Comparison of ENCODE assay signal across 26 cellular contexts in genomic region chr5:134989291-134989830, GRCh38. TPM values are rescaled to one million over a fixed set of nuclear protein-coding genes. Genes with fewer than 3 reads are reported as not detected.
DNase-seq lines count a peak whose midpoint lies in the region; ATAC-seq, FAIRE-seq and TF ChIP-seq lines count a peak whose summit lies in the region.
"Had no signal": no experiment of that assay in that cellular context is flagged by ENCODE, and none has a peak within 500 bp of the region (broad histone marks: within the 10 kb centered on the region; RNA-seq: fewer than 3 reads in every experiment).

No MANE protein-coding gene starts in this region.

- ATAC-seq in GM12878, result no peak
- ATAC-seq: left lobe of liver, sciatic nerve had no signal

- no peak for TF ChIP-seq RAD21 in GM12878 (IDR thresholded peaks at IDR 0.05; ENCODE audit: insufficient read depth, low read depth, low read length)

- no peak overlapping the region for H3K4me2 ChIP-seq in GM23248 (ENCODE audit: unreplicated experiment)
- no peak overlapping the region for H3K4me2 ChIP-seq in GM12878 (ENCODE audit: control insufficient read depth, insufficient read depth)
- H3K4me2 ChIP-seq in MM.1S (ENCODE audit: low read depth, low read length), result no peak overlapping the region

- peak; percentile 31 for FAIRE-seq in GM12878 (lab: Jason Lieb, UNC)
- FAIRE-seq: islet of Langerhans had no signal

- no peaks in the 10 kb centered on the region for H3F3A ChIP-seq in GM23248 (ENCODE audit: insufficient read depth)
- no peaks in the 10 kb centered on the region for H3F3A ChIP-seq in MM.1S (ENCODE audit: insufficient read depth, low read length)

- RAD21 ChIA-PET in GM12878 (lab: Charles Lee; ENCODE audit: unreplicated experiment), result no interaction called here

- H3K79me2 ChIP-seq in GM23248 (ENCODE audit: insufficient read depth) (no peaks in the 10 kb centered on the region), GM12878 (ENCODE audit: control insufficient read depth, insufficient read depth, low read length) (no peaks in the 10 kb centered on the region), MM.1S (ENCODE audit: low read length) (no peaks in the 10 kb centered on the region)

- no peak overlapping the region for H3K9ac ChIP-seq in GM23248
- H3K9ac ChIP-seq in GM12878 (ENCODE audit: control insufficient read depth, insufficient read depth, low read length), result no peak overlapping the region
- H3K9ac ChIP-seq in MM.1S (ENCODE audit: low read length), result no peak overlapping the region

- H3K27ac ChIP-seq in GM23248 (no peak overlapping the region), GM12878 (ENCODE audit: control insufficient read depth, insufficient read depth) (no peak overlapping the region), MM.1S (ENCODE audit: low read length) (no peak overlapping the region)
- H3K27ac ChIP-seq: tibial artery had no signal

- SMC1A ChIA-PET in GM12878 (lab: Charles Lee; ENCODE audit: uncharacterized antibody, unreplicated experiment), result no interaction called here

- H4K20me1 ChIP-seq in GM23248 (ENCODE audit: insufficient read depth), result no peaks in the 10 kb centered on the region
- no peaks in the 10 kb centered on the region for H4K20me1 ChIP-seq in GM12878 (ENCODE audit: control insufficient read depth, insufficient read depth)
- H4K20me1 ChIP-seq in MM.1S (ENCODE audit: insufficient read depth, low read length), result no peaks in the 10 kb centered on the region

- 54 to 61% methylated on average over 3 of the region's 3 CpGs for WGBS in GM23248 (ENCODE audit: low coverage in 1 of 2, low lambda C conversion rate in 2 of 2, missing lambda C conversion rate in 2 of 2), 2 experiments
- WGBS in GM12878 (ENCODE audit: insufficient coverage, insufficient replicate concordance, low lambda C conversion rate, missing lambda C conversion rate), result 59% methylated on average over 3 of the region's 3 CpGs

- H3K27me3 Mint-ChIP-seq in activated naive CD4-positive, alpha-beta T cell treated with anti-CD3 and anti-CD28 coated beads for 36 hours (ENCODE audit: low read depth), result no peaks in the 10 kb centered on the region

- CTCF ChIA-PET in GM12878 (lab: Yijun Ruan, JAX), result no interaction called here
- CTCF ChIA-PET in activated naive CD4-positive, alpha-beta T cell treated with anti-CD3 and anti-CD28 coated beads for 36 hours (lab: Charles Lee), result no interaction called here

- no peak for TF ChIP-seq POLR2A in GM12878 (IDR thresholded peaks at IDR 0.05; ENCODE audit: low read depth, low read length)

- H3K36me3 Mint-ChIP-seq in activated naive CD4-positive, alpha-beta T cell treated with anti-CD3 and anti-CD28 coated beads for 36 hours (ENCODE audit: low read depth), result no peaks in the 10 kb centered on the region
- H3K36me3 Mint-ChIP-seq: brain, memory B cell had no signal

- H3K27me3 ChIP-seq in GM23248 (replicated peaks; ENCODE audit: insufficient read depth) (peaks cover 3% of the 10 kb centered on the region), GM12878 (replicated peaks in 1 of 2; ENCODE audit: control insufficient read depth in 2 of 2, insufficient read depth in 2 of 2, low read length in 1 of 2) (no peaks in the 10 kb centered on the region), MM.1S (replicated peaks; ENCODE audit: insufficient read depth, low read length) (no peaks in the 10 kb centered on the region)
- H3K27me3 ChIP-seq: tibial artery had no signal

- in situ Hi-C loops in GM23248 (cut with MboI), result no loop called here
- in situ Hi-C loops in GM12878 (cut with MboI), result no loop called here

- no peak overlapping the region for H3K4me3 ChIP-seq in GM23248
- no peak overlapping the region for H3K4me3 ChIP-seq in GM12878
- no peak overlapping the region for H3K4me3 ChIP-seq in fibroblast of villous mesenchyme (ENCODE audit: low read depth, low read length)
- no peak overlapping the region for H3K4me3 ChIP-seq in MM.1S (ENCODE audit: low read length)
- H3K4me3 ChIP-seq: HAP-1, tibial artery had no signal

- H3K4me3 Mint-ChIP-seq in activated naive CD4-positive, alpha-beta T cell treated with anti-CD3 and anti-CD28 coated beads for 36 hours, result no peak overlapping the region
- H3K4me3 Mint-ChIP-seq: brain, memory B cell had no signal

- H3K36me3 ChIP-seq in GM23248 (ENCODE audit: low read depth) (no peaks in the 10 kb centered on the region), GM12878 (ENCODE audit: control insufficient read depth in 2 of 2, insufficient read depth in 2 of 2, low read length in 1 of 2) (no peaks in the 10 kb centered on the region), MM.1S (replicated peaks; ENCODE audit: insufficient read depth, low read length) (no peaks in the 10 kb centered on the region)
- H3K36me3 ChIP-seq: HAP-1, tibial artery had no signal

- POLR2A ChIA-PET in GM12878 (lab: Charles Lee), result no interaction called here

- no peaks in the 10 kb centered on the region for H3K9me3 ChIP-seq in GM23248 (ENCODE audit: low read depth)
- H3K9me3 ChIP-seq in GM12878 (replicated peaks; ENCODE audit: control insufficient read depth, insufficient read depth, low read length), result no peaks in the 10 kb centered on the region; the same call in 2 of the 3 replicates
- no peaks in the 10 kb centered on the region for H3K9me3 ChIP-seq in MM.1S (replicated peaks; ENCODE audit: insufficient read depth, low read length)
- H3K9me3 ChIP-seq: HAP-1, tibial artery had no signal

- H3K4me1 Mint-ChIP-seq in activated naive CD4-positive, alpha-beta T cell treated with anti-CD3 and anti-CD28 coated beads for 36 hours (ENCODE audit: low read depth), result peaks cover 7% of the 10 kb centered on the region
- H3K4me1 Mint-ChIP-seq: brain had no signal

- DNase-seq in GM23248 (peak; percentile 4), GM12878 (ENCODE audit: low read depth, low spot score) (no peak), fibroblast of villous mesenchyme (ENCODE audit: low read depth) (peak; percentile 61), COR-L47 (lab: John Stamatoyannopoulos, UW) (no peak), MM.1S (no peak), NCI-H1694 (lab: John Stamatoyannopoulos, UW) (no peak)
- no peak for DNase-seq in activated naive CD4-positive, alpha-beta T cell treated with anti-CD3 and anti-CD28 coated beads for 36 hours
- DNase-seq: activated CD4-positive, alpha-beta T cell treated with anti-CD3 and anti-CD28 coated beads, Interleukin-2, amount 50 U/mL, for 48 hours; activated CD4-positive, CD25-positive, alpha-beta regulatory T cell treated with anti-CD3 and anti-CD28 coated beads, Interleukin-2, amount 50 U/mL, for 72 hours; activated gamma-delta T cell treated with Interleukin-2 at 50 U/mL for 16 hours; activated T-cell treated with anti-CD3 and anti-CD28 coated beads, Interleukin-2, amount 50 U/mL, for 48 hours; glutamatergic neuron; Karpas-422; NCI-H1417 treated with DMSO at 0.1 percent for 48 hours; NCI-H2107; Right ventricle myocardium superior; stimulated activated CD4-positive, alpha-beta T cell treated with anti-CD3 and anti-CD28 coated beads, Interleukin-4, amount 100 ng/mL, for 1 hour; tibial artery had no signal

- no peaks in the 10 kb centered on the region for H3K9me2 ChIP-seq in GM23248 (ENCODE audit: insufficient read depth)
- no peaks in the 10 kb centered on the region for H3K9me2 ChIP-seq in MM.1S (replicated peaks; ENCODE audit: insufficient read depth, low read length)

- no peaks in the 10 kb centered on the region for H3K9me3 Mint-ChIP-seq in activated naive CD4-positive, alpha-beta T cell treated with anti-CD3 and anti-CD28 coated beads for 36 hours
- H3K9me3 Mint-ChIP-seq: memory B cell had no signal

- TF ChIP-seq CTCF in GM12878 (IDR thresholded peaks at IDR 0.05 in 2 of 3, conservative IDR thresholded peaks at IDR 0.05 in 1 of 3; ENCODE audit: control insufficient read depth in 2 of 3, extremely low read depth in 1 of 3, insufficient read depth in 1 of 3, low read depth in 3 of 3, low read length in 3 of 3), result no peak
- no peak for TF ChIP-seq CTCF in fibroblast of villous mesenchyme (IDR thresholded peaks at IDR 0.05; ENCODE audit: insufficient read depth, low read depth, low read length)
- TF ChIP-seq CTCF in MM.1S (IDR thresholded peaks at IDR 0.05; ENCODE audit: low read length), result no peak

- TF ChIP-seq EP300 in GM12878 (IDR thresholded peaks at IDR 0.05; ENCODE audit: borderline replicate concordance in 1 of 2, control insufficient read depth in 1 of 2, low read depth in 2 of 2, low read length in 2 of 2), result no peak

- H3K27ac Mint-ChIP-seq in activated naive CD4-positive, alpha-beta T cell treated with anti-CD3 and anti-CD28 coated beads for 36 hours, result no peak overlapping the region
- H3K27ac Mint-ChIP-seq: brain, memory B cell, progenitor cell of endocrine pancreas had no signal

- intact Hi-C loops in GM12878 (cut with micrococcal nuclease; ENCODE audit: unreplicated experiment), result no loop called here
- intact Hi-C loops in activated naive CD4-positive, alpha-beta T cell treated with anti-CD3 and anti-CD28 coated beads for 36 hours (cut with micrococcal nuclease), result no loop called here

- no peaks in the 10 kb centered on the region for H3K4me1 ChIP-seq in GM23248 (ENCODE audit: insufficient read depth)
- no peaks in the 10 kb centered on the region for H3K4me1 ChIP-seq in GM12878 (ENCODE audit: control insufficient read depth, insufficient read depth, low read length)
- H3K4me1 ChIP-seq in MM.1S (ENCODE audit: low read length), result no peaks in the 10 kb centered on the region
- H3K4me1 ChIP-seq: HAP-1 had no signal

- H2AFZ ChIP-seq in GM23248 (no peak overlapping the region), GM12878 (ENCODE audit: control insufficient read depth, low read depth, low read length) (no peak overlapping the region), MM.1S (ENCODE audit: low read length) (no peak overlapping the region)

- BruUV-seq in GM12878 (replicated peaks; lab: Mats Ljungman, UMichigan), result no TSS peak

RNA-seq across cellular contexts. Expression of gene CATSPER3, which starts 21.7 kb away (rescaled TPM):
- total RNA-seq in GM23248 (2014; rRNA removed; shearing (Covaris generic)), result 0.11 TPM in 1 of 2 replicates, not detected in the other
- 0.14 and 0.18 TPM in 2 replicates for polyA plus RNA-seq in GM23248 (2016; fragmentation: Nextera tagmentation; extraction: Ambion mirVana)
- not detected in 2 replicates for total RNA-seq in GM12878 (2013; cell fraction: nucleolus; rRNA removed)
- 0.27 TPM in 1 of 2 replicates, not detected in the other for total RNA-seq in GM12878 (2014; rRNA removed)
- 0.14 TPM in 1 of 2 replicates, not detected in the other for total RNA-seq in GM12878 (2014; rRNA removed; fragmentation: Illumina TruSeq; extraction: Trizol)
- 0.18 TPM in 1 of 2 replicates, not detected in the other for total RNA-seq in GM12878 (2021)
- 0.26 TPM for polyA plus RNA-seq in GM12878 (2011; ENCODE audit: low read depth)
- polyA plus RNA-seq in GM12878 (2011; rRNA removed), result 0.33 and 0.38 TPM in 2 replicates
- 0.15 and 0.48 TPM in 2 replicates for polyA plus RNA-seq in GM12878 (2011; cell fraction: cytosol; rRNA removed)
- polyA plus RNA-seq in GM12878 (2011; cell fraction: nucleus; rRNA removed), result 0.70 and 0.75 TPM in 2 replicates
- polyA plus RNA-seq in GM12878 (2012), result 0.11 TPM in 1 of 2 replicates, not detected in the other
- polyA plus RNA-seq in GM12878 (2014; fragmentation: Illumina TruSeq; extraction: Trizol), result 0.06 TPM in 1 of 2 replicates, not detected in the other
- polyA plus RNA-seq in GM12878 (2014; fragmentation: Nextera tagmentation; extraction: Ambion mirVana), result under 1 TPM; 0.11 to 0.15 TPM
- polyA plus RNA-seq in GM12878 (2014; rRNA removed), result 0.18 TPM in 1 of 2 replicates, not detected in the other
- polyA plus RNA-seq in GM12878 (2016; fragmentation: Nextera tagmentation; extraction: Ambion mirVana), result under 1 TPM in 1 of 2 experiments, not detected in 1; 0.12 TPM
- 0.37 TPM in 1 of 2 replicates, not detected in the other for polyA minus RNA-seq in GM12878 (2011; rRNA and poly(A)+ RNA removed)
- polyA minus RNA-seq in GM12878 (2011; cell fraction: cytosol; rRNA and poly(A)+ RNA removed), result not detected in 2 replicates
- 0.24 and 0.38 TPM in 2 replicates for polyA minus RNA-seq in GM12878 (2011; cell fraction: nucleus; rRNA and poly(A)+ RNA removed)
- under 0.01 TPM in 1 of 2 replicates, not detected in the other for total RNA-seq in fibroblast of villous mesenchyme
- total RNA-seq in activated naive CD4-positive, alpha-beta T cell treated with anti-CD3 and anti-CD28 coated beads for 36 hours, result under 1 TPM in 1 of 2 experiments, not detected in 1; 0.32 TPM

RNA-seq across cellular contexts. Expression of gene PITX1, which starts 44.7 kb away (rescaled TPM):
- not detected in 2 replicates for total RNA-seq in GM23248 (2014; rRNA removed; shearing (Covaris generic))
- polyA plus RNA-seq in GM23248 (2016; fragmentation: Nextera tagmentation; extraction: Ambion mirVana), result not detected in 2 replicates
- not detected in 2 replicates for total RNA-seq in GM12878 (2013; cell fraction: nucleolus; rRNA removed)
- 0.44 and 0.68 TPM in 2 replicates for total RNA-seq in GM12878 (2014; rRNA removed)
- 0.18 TPM in 1 of 2 replicates, not detected in the other for total RNA-seq in GM12878 (2014; rRNA removed; fragmentation: Illumina TruSeq; extraction: Trizol)
- 0.77 and 1.1 TPM in 2 replicates for total RNA-seq in GM12878 (2021)
- polyA plus RNA-seq in GM12878 (2011; ENCODE audit: low read depth), result not detected
- not detected in 2 replicates for polyA plus RNA-seq in GM12878 (2011; rRNA removed)
- polyA plus RNA-seq in GM12878 (2011; cell fraction: cytosol; rRNA removed), result not detected in 2 replicates
- polyA plus RNA-seq in GM12878 (2011; cell fraction: nucleus; rRNA removed), result not detected in 2 replicates
- polyA plus RNA-seq in GM12878 (2012), result 0.18 and 0.31 TPM in 2 replicates
- polyA plus RNA-seq in GM12878 (2014; fragmentation: Illumina TruSeq; extraction: Trizol), result not detected in 2 replicates
- not detected for polyA plus RNA-seq in GM12878 (2014; fragmentation: Nextera tagmentation; extraction: Ambion mirVana)
- polyA plus RNA-seq in GM12878 (2014; rRNA removed), result 0.96 and 1.2 TPM in 2 replicates
- polyA plus RNA-seq in GM12878 (2016; fragmentation: Nextera tagmentation; extraction: Ambion mirVana), result under 1 TPM; 0.16 to 0.43 TPM
- polyA minus RNA-seq in GM12878 (2011; rRNA and poly(A)+ RNA removed), result not detected in 2 replicates
- 1.6 and 1.9 TPM in 2 replicates for polyA minus RNA-seq in GM12878 (2011; cell fraction: cytosol; rRNA and poly(A)+ RNA removed)
- polyA minus RNA-seq in GM12878 (2011; cell fraction: nucleus; rRNA and poly(A)+ RNA removed), result 0.96 TPM in 1 of 2 replicates, not detected in the other
- total RNA-seq in fibroblast of villous mesenchyme, result 19.9 and 66.7 TPM in 2 replicates
- under 1 TPM in 1 of 2 experiments, not detected in 1; 0.25 TPM for total RNA-seq in activated naive CD4-positive, alpha-beta T cell treated with anti-CD3 and anti-CD28 coated beads for 36 hours
- total RNA-seq: cerebellum, Right ventricle myocardium superior had no signal

Comparison
In these comparisons a context has a peak if more than half of its experiments do, and no peak if none do; other contexts are left out.
1. DNase-seq: peak in GM23248 (single experiment) and fibroblast of villous mesenchyme (single experiment); none in GM12878 (single experiment), COR-L47 (single experiment), MM.1S (single experiment), activated naive CD4-positive, alpha-beta T cell treated with anti-CD3 and anti-CD28 coated beads for 36 hours (single experiment) and NCI-H1694 (single experiment).